24 cellular contexts compared by ENCODE assay signal in genomic region chr15:66592505-66593218, GRCh38. TPM values are rescaled to one million over a fixed set of nuclear protein-coding genes. Genes with fewer than 3 reads are reported as not detected.
DNase-seq lines count a peak whose midpoint lies in the region; ATAC-seq and TF ChIP-seq lines count a peak whose summit lies in the region.
"Had no signal": no experiment of that assay in that cellular context is flagged by ENCODE, and none has a peak within 500 bp of the region (broad histone marks: within the 10 kb centered on the region; RNA-seq: fewer than 3 reads in every experiment).

No MANE protein-coding gene starts in this region.

- peak; percentile 53 for DNase-seq in OCI-M1 (lab: John Stamatoyannopoulos, UW)
- peak; percentile 89 for DNase-seq in endodermal cell
- no peak for DNase-seq in mesothelial cell of epicardium (ENCODE audit: low spot score in 2 of 2, unreplicated experiment in 2 of 2)
- no peak for DNase-seq in GM23338 (ENCODE audit: low spot score)
- DNase-seq in stimulated activated CD4-positive, alpha-beta T cell treated with anti-CD3 and anti-CD28 coated beads, Interleukin-4, amount 100 ng/mL, for 4 hours, result no peak
- no peak for DNase-seq in breast epithelium (ENCODE audit: low spot score in 2 of 2)
- no peak for DNase-seq in activated CD4-positive, alpha-beta T cell treated with anti-CD3 and anti-CD28 coated beads, Interleukin-2, amount 50 U/mL, for 4 hours
- DNase-seq: activated CD4-positive, alpha-beta memory T cell treated with anti-CD3 and anti-CD28 coated beads for 36 hours; activated CD4-positive, CD25-positive, alpha-beta regulatory T cell; activated effector memory CD4-positive, alpha-beta T cell treated with anti-CD3 and anti-CD28 coated beads, Interleukin-2, amount 50 U/mL, for 16 hours; activated naive CD8-positive, alpha-beta T cell treated with anti-CD3 and anti-CD28 coated beads, Interleukin-2, amount 10 ng/mL, durations not matched to agents 7 days and 5 days; DMS53; effector memory CD8-positive, alpha-beta T cell; gastrocnemius medialis; GDM1; hippocampal formation; NCI-H187; stimulated activated CD4-positive, alpha-beta T cell treated with anti-CD3 and anti-CD28 coated beads, Interleukin-1b, Interleukin-23, amount 100 ng/mL, for 48 hours had no signal

- H3K9me3 ChIP-seq in endodermal cell (ENCODE audit: control insufficient read depth, low read length) (no peaks in the 10 kb centered on the region), breast epithelium (no peaks in the 10 kb centered on the region)
- H3K9me3 ChIP-seq: A549, esophagus muscularis mucosa, gastrocnemius medialis had no signal

- H3K4me1 ChIP-seq in endodermal cell (ENCODE audit: control insufficient read depth, insufficient read depth, low read length) (peaks cover 22% of the 10 kb centered on the region), GM23338 (ENCODE audit: insufficient read depth) (peaks cover 4% of the 10 kb centered on the region; the same call in 1 of the 2 replicates), breast epithelium (no peaks in the 10 kb centered on the region)
- H3K4me1 ChIP-seq: gastrocnemius medialis had no signal

- H3K79me2 ChIP-seq in GM23338 (replicated peaks; ENCODE audit: insufficient read depth), result no peaks in the 10 kb centered on the region

- H4K20me1 ChIP-seq in GM23338 (replicated peaks; ENCODE audit: insufficient read depth), result no peaks in the 10 kb centered on the region

- ATAC-seq in GM23338, result no peak
- ATAC-seq: A549; effector memory CD8-positive, alpha-beta T cell; gastrocnemius medialis; SK-N-SH treated with all-trans-retinoic acid at 6 μM for 48 hours had no signal

- H3K4me2 ChIP-seq in GM23338, result no peak overlapping the region
- H3K4me2 ChIP-seq: A549 had no signal

- no peaks in the 10 kb centered on the region for H3F3A ChIP-seq in GM23338 (replicated peaks; ENCODE audit: low read depth)

- H3K36me3 ChIP-seq in endodermal cell (ENCODE audit: control insufficient read depth, insufficient read depth, low read length) (no peaks in the 10 kb centered on the region), GM23338 (ENCODE audit: insufficient read depth) (no peaks in the 10 kb centered on the region), breast epithelium (no peaks in the 10 kb centered on the region)
- H3K36me3 ChIP-seq: esophagus muscularis mucosa, gastrocnemius medialis had no signal

- peak overlapping the region; percentile 71 for H3K27ac Mint-ChIP-seq in endodermal cell
- peak overlapping the region; percentile 5 for H3K27ac Mint-ChIP-seq in mesothelial cell of epicardium
- no peak overlapping the region for H3K27ac Mint-ChIP-seq in GM23338
- H3K27ac Mint-ChIP-seq: activated CD4-positive, alpha-beta memory T cell treated with anti-CD3 and anti-CD28 coated beads for 36 hours; activated naive CD8-positive, alpha-beta T cell treated with anti-CD3 and anti-CD28 coated beads, Interleukin-2, amount 10 ng/mL, durations not matched to agents 7 days and 5 days; effector memory CD8-positive, alpha-beta T cell had no signal

- 73 to 88% methylated on average over 8 to 12 of the region's 12 CpGs for WGBS in endodermal cell (ENCODE audit: insufficient coverage in 1 of 2, insufficient read length in 1 of 2), 2 experiments

- H3K27me3 ChIP-seq in endodermal cell (ENCODE audit: control insufficient read depth, insufficient read depth, low read length, poor library complexity, severe bottlenecking) (no peaks in the 10 kb centered on the region), GM23338 (ENCODE audit: insufficient read depth) (no peaks in the 10 kb centered on the region), breast epithelium (no peaks in the 10 kb centered on the region)

- H3K9me3 Mint-ChIP-seq in endodermal cell, result no peaks in the 10 kb centered on the region
- no peaks in the 10 kb centered on the region for H3K9me3 Mint-ChIP-seq in mesothelial cell of epicardium
- H3K9me3 Mint-ChIP-seq in GM23338, result no peaks in the 10 kb centered on the region
- H3K9me3 Mint-ChIP-seq: activated CD4-positive, alpha-beta memory T cell treated with anti-CD3 and anti-CD28 coated beads for 36 hours; activated naive CD8-positive, alpha-beta T cell treated with anti-CD3 and anti-CD28 coated beads, Interleukin-2, amount 10 ng/mL, durations not matched to agents 7 days and 5 days; effector memory CD8-positive, alpha-beta T cell had no signal

- H3K27me3 Mint-ChIP-seq in endodermal cell (ENCODE audit: insufficient read depth) (peaks cover 2% of the 10 kb centered on the region), mesothelial cell of epicardium (ENCODE audit: low read depth) (no peaks in the 10 kb centered on the region), GM23338 (ENCODE audit: insufficient read depth, low read depth, poor library complexity) (peaks cover 9% of the 10 kb centered on the region)

- H2AFZ ChIP-seq in GM23338, result no peak overlapping the region

- H3K4me3 Mint-ChIP-seq in endodermal cell, result peak overlapping the region; percentile 3
- no peak overlapping the region for H3K4me3 Mint-ChIP-seq in mesothelial cell of epicardium
- H3K4me3 Mint-ChIP-seq in GM23338, result no peak overlapping the region
- H3K4me3 Mint-ChIP-seq: activated CD4-positive, alpha-beta memory T cell treated with anti-CD3 and anti-CD28 coated beads for 36 hours; activated naive CD8-positive, alpha-beta T cell treated with anti-CD3 and anti-CD28 coated beads, Interleukin-2, amount 10 ng/mL, durations not matched to agents 7 days and 5 days; effector memory CD8-positive, alpha-beta T cell had no signal

- intact Hi-C loops in breast epithelium (cut with DNase I; ENCODE audit: low total_unique reads), result no loop called here

- TF ChIP-seq CTCF in C4-2B (conservative IDR thresholded peaks at IDR 0.05), result no peak
- no peak for TF ChIP-seq CTCF in endodermal cell (conservative IDR thresholded peaks at IDR 0.05)
- no peak for TF ChIP-seq CTCF in mesothelial cell of epicardium (IDR thresholded peaks at IDR 0.05; ENCODE audit: unreplicated experiment)
- TF ChIP-seq CTCF in GM23338 (conservative IDR thresholded peaks at IDR 0.05; ENCODE audit: low read depth in 2 of 2), result no peak
- no peak for TF ChIP-seq CTCF in breast epithelium (IDR thresholded peaks at IDR 0.05)

- no peak overlapping the region for H3K9ac ChIP-seq in endodermal cell (ENCODE audit: extremely low read depth, low read length, poor library complexity, severe bottlenecking)

- H3K9me2 ChIP-seq in GM23338 (ENCODE audit: insufficient read depth), result no peaks in the 10 kb centered on the region

- peaks cover 44% of the 10 kb centered on the region for H3K4me1 Mint-ChIP-seq in endodermal cell
- H3K4me1 Mint-ChIP-seq in mesothelial cell of epicardium, result peaks cover 8% of the 10 kb centered on the region
- H3K4me1 Mint-ChIP-seq in GM23338, result peaks cover 10% of the 10 kb centered on the region

- H3K4me3 ChIP-seq in endodermal cell (ENCODE audit: low read length) (peak overlapping the region; percentile 52), GM23338 (no peak overlapping the region), breast epithelium (no peak overlapping the region)
- H3K4me3 ChIP-seq: A549, esophagus muscularis mucosa, gastrocnemius medialis, skin epidermis had no signal

- TF ChIP-seq POLR2A in breast epithelium (IDR thresholded peaks at IDR 0.05), result no peak

- H3K27ac ChIP-seq in C4-2B, result peak overlapping the region; percentile 67
- H3K27ac ChIP-seq in endodermal cell (ENCODE audit: low read depth, low read length), result no peak overlapping the region
- no peak overlapping the region for H3K27ac ChIP-seq in GM23338 (ENCODE audit: low read depth)
- H3K27ac ChIP-seq in breast epithelium, result no peak overlapping the region
- H3K27ac ChIP-seq: A549, esophagus muscularis mucosa, gastrocnemius medialis, skin epidermis had no signal

- H3K36me3 Mint-ChIP-seq in endodermal cell (ENCODE audit: low read depth), result no peaks in the 10 kb centered on the region
- no peaks in the 10 kb centered on the region for H3K36me3 Mint-ChIP-seq in mesothelial cell of epicardium
- H3K36me3 Mint-ChIP-seq in GM23338 (ENCODE audit: low read depth), result no peaks in the 10 kb centered on the region
- H3K36me3 Mint-ChIP-seq: activated CD4-positive, alpha-beta memory T cell treated with anti-CD3 and anti-CD28 coated beads for 36 hours; activated naive CD8-positive, alpha-beta T cell treated with anti-CD3 and anti-CD28 coated beads, Interleukin-2, amount 10 ng/mL, durations not matched to agents 7 days and 5 days had no signal

TF ChIP-seq in GM23338, 12 proteins besides CTCF, POLR2A, EP300 and RAD21:
- TF ChIP-seq EZH2 (IDR thresholded peaks at IDR 0.05; ENCODE audit: low read depth, unreplicated experiment), result no peak
- no peak for TF ChIP-seq STAT1 (IDR thresholded peaks at IDR 0.05; ENCODE audit: unreplicated experiment)
- TF ChIP-seq NANOG (IDR thresholded peaks at IDR 0.05; ENCODE audit: borderline replicate concordance), result no peak
- TF ChIP-seq ZNF331 (CRISPR knock-in tag; IDR thresholded peaks at IDR 0.05; ENCODE audit: low read depth), result no peak
- TF ChIP-seq POLR2AphosphoS5 (IDR thresholded peaks at IDR 0.05; ENCODE audit: low read depth), result no peak
- no peak for TF ChIP-seq JUNB (IDR thresholded peaks at IDR 0.05; ENCODE audit: unreplicated experiment)

RNA-seq across cellular contexts. Expression of gene LCTL, which starts 26.9 kb away (rescaled TPM):
- total RNA-seq in endodermal cell, result under 1 TPM; 0.51 to 0.77 TPM
- 2.2 TPM for polyA plus RNA-seq in endodermal cell (2013, experiment 1 of 2)
- 4.4 TPM for polyA plus RNA-seq in endodermal cell (2013, experiment 2 of 2)
- total RNA-seq in mesothelial cell of epicardium, result 0.35 to 0.36 TPM (median 0.36 TPM) in 3 replicates
- 2.9 and 5.6 TPM in 2 replicates for total RNA-seq in GM23338 (2014; rRNA removed; shearing (Covaris generic))
- polyA plus RNA-seq in GM23338 (2016; fragmentation: Nextera tagmentation; extraction: Ambion mirVana), result 2.3 and 3.2 TPM in 2 replicates
- total RNA-seq in breast epithelium, result not detected
- total RNA-seq: activated CD4-positive, alpha-beta memory T cell treated with anti-CD3 and anti-CD28 coated beads for 36 hours; activated naive CD8-positive, alpha-beta T cell treated with anti-CD3 and anti-CD28 coated beads, Interleukin-2, amount 10 ng/mL, durations not matched to agents 7 days and 5 days; esophagus muscularis mucosa; gastrocnemius medialis; lung microvascular endothelial cell had no signal
- polyA plus RNA-seq: A549 had no signal

Comparison
In these comparisons a context has a peak if more than half of its experiments do, and no peak if none do; other contexts are left out.
1. DNase-seq: peak in OCI-M1 (single experiment) and endodermal cell (single experiment); none in mesothelial cell of epicardium (0 of 2), GM23338 (single experiment), stimulated activated CD4-positive, alpha-beta T cell treated with anti-CD3 and anti-CD28 coated beads, Interleukin-4, amount 100 ng/mL, for 4 hours (0 of 2), breast epithelium (0 of 2) and activated CD4-positive, alpha-beta T cell treated with anti-CD3 and anti-CD28 coated beads, Interleukin-2, amount 50 U/mL, for 4 hours (0 of 2).